9 cellular contexts compared by ENCODE assay signal in genomic region chr4:7993671-7994070, GRCh38.
"Had no signal": no experiment of that assay in that cellular context is flagged by ENCODE, and none has a peak within 500 bp of the region (broad histone marks: within the 10 kb centered on the region; RNA-seq: fewer than 3 reads in every experiment).

No MANE protein-coding gene starts in this region.

- H3K4me3 ChIP-seq: GM23248 had no signal

- H3K9ac ChIP-seq: GM23248, KMS-11 had no signal

- H2AFZ ChIP-seq: GM23248 had no signal

- DNase-seq: GM23248, GOT3, H9, HCEC 1CT, KBM-7 had no signal

- FAIRE-seq: H54, HepG2 had no signal

- ATAC-seq: HepG2 had no signal

- H3K4me2 ChIP-seq: KMS-11 had no signal

- H3K27ac ChIP-seq: GM23248, HL-60, KMS-11 had no signal
